In genomic region chr6:37303891-37304503, GRCh38 we compare ENCODE assay signal across 1 cellular context.
TF ChIP-seq lines count a peak whose summit lies in the region.

No MANE protein-coding gene starts in this region.

TF ChIP-seq in GM12878, 131 proteins besides CTCF, POLR2A, EP300 and RAD21:
- TF ChIP-seq E2F4 (IDR thresholded peaks at IDR 0.05; ENCODE audit: low read depth, low read length) (no peak), FOXK2 (IDR thresholded peaks at IDR 0.05) (no peak), SMC3 (IDR thresholded peaks at IDR 0.05; ENCODE audit: borderline replicate concordance, low read length) (peak; percentile 30; the same call in 1 of the 2 replicates), FOXM1 (IDR thresholded peaks at IDR 0.05; ENCODE audit: low read depth, low read length) (0 out of 2 replicates have a peak, but pooled peaks have one; percentile 13), ZSCAN29 (IDR thresholded peaks at IDR 0.05) (no peak), ZNF384 (IDR thresholded peaks at IDR 0.05; ENCODE audit: borderline replicate concordance, low read depth, low read length) (no peak), PAX8 (IDR thresholded peaks at IDR 0.05) (no peak), ZNF622 (IDR thresholded peaks at IDR 0.05) (no peak)
